In genomic region chr19:18656337-18657086, GRCh38 we compare ENCODE assay signal across 1 cellular context.
TF ChIP-seq lines count a peak whose summit lies in the region.

No MANE protein-coding gene starts in this region.

TF ChIP-seq in PFSK-1, 5 proteins besides CTCF, POLR2A, EP300 and RAD21 (continued from another document):
- TF ChIP-seq REST (IDR thresholded peaks at IDR 0.05; ENCODE audit: insufficient read depth in 1 of 2, low read depth in 2 of 2, low read length in 2 of 2): no peak
- TF ChIP-seq POLR2AphosphoS5 (IDR thresholded peaks at IDR 0.05; ENCODE audit: low read depth, low read length): no peak
